In the genomic region with DNA sequence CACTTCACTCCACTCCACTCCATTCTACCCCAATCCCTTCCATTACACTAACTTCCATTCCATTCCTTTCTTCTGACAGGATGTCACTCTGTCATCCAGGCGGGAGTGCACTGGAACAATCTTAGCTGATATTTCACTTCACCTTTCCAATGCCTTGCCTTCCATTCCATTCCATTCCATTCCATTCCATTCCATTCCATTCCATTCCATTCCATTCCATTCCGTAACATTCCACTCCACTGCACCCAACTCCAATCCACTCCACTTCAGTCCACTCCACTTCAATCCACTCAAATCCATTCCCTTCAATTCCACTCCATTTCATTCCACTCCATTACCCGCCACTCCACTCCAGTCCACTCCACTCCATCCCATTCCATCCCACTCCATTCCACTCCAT, we compare ENCODE assay signal across 11 cellular contexts.
DNase-seq lines count a peak whose midpoint lies in the region; ATAC-seq and TF ChIP-seq lines count a peak whose summit lies in the region.
"Had no signal": no experiment of that assay in that cellular context is flagged by ENCODE, and none has a peak within 500 bp of the region (broad histone marks: within the 10 kb centered on the region; RNA-seq: fewer than 3 reads in every experiment).

No MANE protein-coding gene starts in this region.

- H3K9me3 ChIP-seq in HCT116 (ENCODE audit: control insufficient read depth in 1 of 2, insufficient read depth in 1 of 2, low read depth in 1 of 2, low read length in 2 of 2) (no peaks in the 10 kb centered on the region), suprapubic skin (no peaks in the 10 kb centered on the region)
- H3K9me3 ChIP-seq: lower lobe of right lung had no signal

- TF ChIP-seq EP300 in suprapubic skin (IDR thresholded peaks at IDR 0.05) = no peak

- BruUV-seq in HCT116 (replicated peaks; lab: Mats Ljungman, UMichigan) = no TSS peak

- RAD21 ChIA-PET in HCT116 (lab: Charles Lee; ENCODE audit: low non-redundant PET in 1 of 2, low total read pairs in 2 of 2, uncharacterized antibody in 2 of 2, unreplicated experiment in 2 of 2) = no interaction called here

- peak; percentile 84 for DNase-seq in HCT116 (ENCODE audit: low read depth, low spot score)
- peak; percentile 49 for DNase-seq in SW480 (ENCODE audit: low spot score)
- peak; percentile 84 for DNase-seq in fibroblast of villous mesenchyme (ENCODE audit: low read depth)
- peak; percentile 87 for DNase-seq in renal cortical epithelial cell (ENCODE audit: low read depth)
- DNase-seq in suprapubic skin (ENCODE audit: low spot score in 2 of 2) = no peak
- no peak for DNase-seq in kidney glomerular epithelial cell (lab: John Stamatoyannopoulos, UW)
- no peak for DNase-seq in T1000 (lab: John Stamatoyannopoulos, UW)
- DNase-seq: activated B cell treated with CpG ODN at 0.5 μM for 24 hours, lower lobe of right lung, NCI-H2107 had no signal

- H3K4me3 ChIP-seq in HCT116 (replicated peaks in 1 of 2; ENCODE audit: low read depth in 1 of 2, low read length in 2 of 2) (no peak overlapping the region), fibroblast of villous mesenchyme (ENCODE audit: low read depth, low read length) (no peak overlapping the region), suprapubic skin (no peak overlapping the region)
- H3K4me3 ChIP-seq: lower lobe of right lung had no signal

- POLR2A ChIA-PET in HCT116 (lab: Charles Lee) = no interaction called here

- TF ChIP-seq RAD21 in HCT116 (IDR thresholded peaks at IDR 0.05; ENCODE audit: low read depth) = no peak

- no peak overlapping the region for H3K27ac ChIP-seq in HCT116 (ENCODE audit: low read depth, low read length)
- no peak overlapping the region for H3K27ac ChIP-seq in suprapubic skin
- H3K27ac ChIP-seq: lower lobe of right lung had no signal

- H3K9me2 ChIP-seq in HCT116 (ENCODE audit: insufficient read depth) = no peaks in the 10 kb centered on the region

- TF ChIP-seq POLR2A in HCT116 (IDR thresholded peaks at IDR 0.05; ENCODE audit: borderline replicate concordance, extremely low read depth, insufficient read depth, insufficient read length) (no peak), suprapubic skin (IDR thresholded peaks at IDR 0.05) (no peak)

- H4K20me1 ChIP-seq in HCT116 (ENCODE audit: insufficient read depth) = no peaks in the 10 kb centered on the region

- CTCF ChIA-PET in HCT116 (lab: Charles Lee) = no interaction called here

- no peaks in the 10 kb centered on the region for H3K27me3 ChIP-seq in HCT116 (ENCODE audit: insufficient read depth, low read length)
- H3K27me3 ChIP-seq in suprapubic skin = no peaks in the 10 kb centered on the region

- H3K9ac ChIP-seq in HCT116 (ENCODE audit: low read length) = no peak overlapping the region

- ATAC-seq in HCT116 (no peak), HG03159 (IDR thresholded peaks at IDR 0.05; ENCODE audit: unreplicated experiment) (no peak)
- ATAC-seq: lower lobe of right lung had no signal

- H2AFZ ChIP-seq in HCT116 (ENCODE audit: low read depth, low read length, poor library complexity, severe bottlenecking) = no peak overlapping the region

- intact Hi-C loops in HCT116 (cut with micrococcal nuclease) = no loop called here

- H3K36me3 ChIP-seq in HCT116 (ENCODE audit: control insufficient read depth in 1 of 2, insufficient read depth in 2 of 2, low read length in 2 of 2) (no peaks in the 10 kb centered on the region), suprapubic skin (no peaks in the 10 kb centered on the region)
- H3K36me3 ChIP-seq: lower lobe of right lung had no signal

- H3K4me1 ChIP-seq in HCT116 (ENCODE audit: control insufficient read depth in 1 of 2, insufficient read depth in 2 of 2, low read length in 2 of 2) (no peaks in the 10 kb centered on the region), suprapubic skin (no peaks in the 10 kb centered on the region)
- H3K4me1 ChIP-seq: lower lobe of right lung had no signal

- TF ChIP-seq CTCF in HCT116 (IDR thresholded peaks at IDR 0.05 in 2 of 3, conservative IDR thresholded peaks at IDR 0.05 in 1 of 3; ENCODE audit: borderline replicate concordance in 1 of 3, insufficient read depth in 1 of 3, low read depth in 2 of 3, low read length in 2 of 3) = no peak
- no peak for TF ChIP-seq CTCF in fibroblast of villous mesenchyme (IDR thresholded peaks at IDR 0.05; ENCODE audit: insufficient read depth, low read depth, low read length)
- no peak for TF ChIP-seq CTCF in suprapubic skin (IDR thresholded peaks at IDR 0.05)

- H3K4me2 ChIP-seq in HCT116 (ENCODE audit: low read length) = no peak overlapping the region

- WGBS in suprapubic skin = no CpG with 5 or more reads among the region's 3 CpGs

- no peaks in the 10 kb centered on the region for H3K79me2 ChIP-seq in HCT116 (ENCODE audit: insufficient read depth, low read length)

TF ChIP-seq in HCT116, 20 proteins besides CTCF, POLR2A, EP300 and RAD21:
- TF ChIP-seq, protein P1, sequence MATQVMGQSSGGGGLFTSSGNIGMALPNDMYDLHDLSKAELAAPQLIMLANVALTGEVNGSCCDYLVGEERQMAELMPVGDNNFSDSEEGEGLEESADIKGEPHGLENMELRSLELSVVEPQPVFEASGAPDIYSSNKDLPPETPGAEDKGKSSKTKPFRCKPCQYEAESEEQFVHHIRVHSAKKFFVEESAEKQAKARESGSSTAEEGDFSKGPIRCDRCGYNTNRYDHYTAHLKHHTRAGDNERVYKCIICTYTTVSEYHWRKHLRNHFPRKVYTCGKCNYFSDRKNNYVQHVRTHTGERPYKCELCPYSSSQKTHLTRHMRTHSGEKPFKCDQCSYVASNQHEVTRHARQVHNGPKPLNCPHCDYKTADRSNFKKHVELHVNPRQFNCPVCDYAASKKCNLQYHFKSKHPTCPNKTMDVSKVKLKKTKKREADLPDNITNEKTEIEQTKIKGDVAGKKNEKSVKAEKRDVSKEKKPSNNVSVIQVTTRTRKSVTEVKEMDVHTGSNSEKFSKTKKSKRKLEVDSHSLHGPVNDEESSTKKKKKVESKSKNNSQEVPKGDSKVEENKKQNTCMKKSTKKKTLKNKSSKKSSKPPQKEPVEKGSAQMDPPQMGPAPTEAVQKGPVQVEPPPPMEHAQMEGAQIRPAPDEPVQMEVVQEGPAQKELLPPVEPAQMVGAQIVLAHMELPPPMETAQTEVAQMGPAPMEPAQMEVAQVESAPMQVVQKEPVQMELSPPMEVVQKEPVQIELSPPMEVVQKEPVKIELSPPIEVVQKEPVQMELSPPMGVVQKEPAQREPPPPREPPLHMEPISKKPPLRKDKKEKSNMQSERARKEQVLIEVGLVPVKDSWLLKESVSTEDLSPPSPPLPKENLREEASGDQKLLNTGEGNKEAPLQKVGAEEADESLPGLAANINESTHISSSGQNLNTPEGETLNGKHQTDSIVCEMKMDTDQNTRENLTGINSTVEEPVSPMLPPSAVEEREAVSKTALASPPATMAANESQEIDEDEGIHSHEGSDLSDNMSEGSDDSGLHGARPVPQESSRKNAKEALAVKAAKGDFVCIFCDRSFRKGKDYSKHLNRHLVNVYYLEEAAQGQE (IDR thresholded peaks at IDR 0.05; ENCODE audit: low read depth) = no peak
- TF ChIP-seq ZNF274 (IDR thresholded peaks at IDR 0.05; ENCODE audit: low read depth, low read length) = no peak
- TF ChIP-seq SIN3A (IDR thresholded peaks at IDR 0.05; ENCODE audit: low read depth) = no peak
- no peak for TF ChIP-seq EZH2 (IDR thresholded peaks at IDR 0.05)
- TF ChIP-seq, protein P2, sequence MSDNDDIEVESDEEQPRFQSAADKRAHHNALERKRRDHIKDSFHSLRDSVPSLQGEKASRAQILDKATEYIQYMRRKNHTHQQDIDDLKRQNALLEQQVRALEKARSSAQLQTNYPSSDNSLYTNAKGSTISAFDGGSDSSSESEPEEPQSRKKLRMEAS (IDR thresholded peaks at IDR 0.05) = no peak
- no peak for TF ChIP-seq POLR2AphosphoS5 (IDR thresholded peaks at IDR 0.05; ENCODE audit: low read depth, low read length)
- no peak for TF ChIP-seq SP1 (IDR thresholded peaks at IDR 0.05; ENCODE audit: low read depth)
- no peak for TF ChIP-seq YY1 (IDR thresholded peaks at IDR 0.05; ENCODE audit: extremely low read depth, insufficient replicate concordance, low read depth, low read length)
- no peak for TF ChIP-seq JUND (IDR thresholded peaks at IDR 0.05)
- no peak for TF ChIP-seq TCF7L2 (IDR thresholded peaks at IDR 0.05; ENCODE audit: borderline replicate concordance, extremely low read depth, insufficient read depth, insufficient read length)
- no peak for TF ChIP-seq SRF (IDR thresholded peaks at IDR 0.05; ENCODE audit: low read depth)
- TF ChIP-seq CBX3 (IDR thresholded peaks at IDR 0.05; ENCODE audit: low read depth) = no peak

Comparison
In these comparisons a context has a peak if more than half of its experiments do, and no peak if none do; other contexts are left out.
1. DNase-seq: peak in HCT116 (single experiment), SW480 (single experiment), fibroblast of villous mesenchyme (single experiment) and renal cortical epithelial cell (single experiment); none in suprapubic skin (0 of 2), kidney glomerular epithelial cell (single experiment) and T1000 (single experiment).